12 cellular contexts compared by ENCODE assay signal in genomic region chr12:111448831-111449790, GRCh38. TPM values are rescaled to one million over a fixed set of nuclear protein-coding genes. Genes with fewer than 3 reads are reported as not detected.
A peak's percentile ranks its signal among the peaks of the same experiment; 100 is the strongest.
DNase-seq lines count a peak whose midpoint lies in the region; ATAC-seq and TF ChIP-seq lines count a peak whose summit lies in the region.
"Had no signal": no experiment of that assay in that cellular context is flagged by ENCODE, and none has a peak within 500 bp of the region (broad histone marks: within the 10 kb centered on the region; RNA-seq: fewer than 3 reads in every experiment).

No MANE protein-coding gene starts in this region.

- H3K4me3 ChIP-seq in liver (ENCODE audit: low read depth in 1 of 3, low read length in 3 of 3) (no peak overlapping the region), tibial nerve (no peak overlapping the region), mesendoderm (ENCODE audit: low read length) (no peak overlapping the region)
- H3K4me3 ChIP-seq: transverse colon had no signal

- H3K27me3 ChIP-seq in liver (ENCODE audit: control insufficient read depth in 4 of 4, insufficient read depth in 4 of 4, low read length in 3 of 4), result no peaks in the 10 kb centered on the region
- no peaks in the 10 kb centered on the region for H3K27me3 ChIP-seq in tibial nerve
- no peaks in the 10 kb centered on the region for H3K27me3 ChIP-seq in mesendoderm (ENCODE audit: insufficient read depth, low read length, poor library complexity)
- H3K27me3 ChIP-seq: transverse colon had no signal

- CTCF ChIA-PET in activated naive CD4-positive, alpha-beta T cell treated with anti-CD3 and anti-CD28 coated beads for 36 hours (lab: Charles Lee), result interaction anchor here (0.6 to 23.4 kb wide), 7 partner anchors 14 to 109 kb away, joined by 3 to 763 read pairs (median 6); partner anchors contain the start of gene SH2B3

- no peaks in the 10 kb centered on the region for H3K79me2 ChIP-seq in mesendoderm (ENCODE audit: control insufficient read depth, insufficient read depth, low read length)

- no peak overlapping the region for H4K8ac ChIP-seq in mesendoderm (ENCODE audit: low read depth, low read length)

- peaks cover 15% of the 10 kb centered on the region for H3K79me1 ChIP-seq in mesendoderm (ENCODE audit: low read length)

- WGBS in liver, result 77% methylated on average over 4 of the region's 4 CpGs
- WGBS in tibial nerve, 2 donors, result 61 to 76% methylated on average over 4 of the region's 4 CpGs
- whole genome bisulfite sequencing in mesendoderm (ENCODE audit: extremely low coverage, insufficient coverage, low lambda C conversion rate), result no CpG with 5 or more reads among the region's 4 CpGs

- H3K9me3 Mint-ChIP-seq in activated naive CD4-positive, alpha-beta T cell treated with anti-CD3 and anti-CD28 coated beads for 36 hours, result no peaks in the 10 kb centered on the region
- H3K9me3 Mint-ChIP-seq in activated T-helper 2 cell treated with anti-CD3 and anti-CD28 coated beads, Interferon-gamma antibody, Interleukin-2, Interleukin-4, amounts not matched to agents 10 μg/mL and 5 μg/mL and 100 μg/mL, durations not matched to agents 14 hours and 24 hours and 36 hours, result no peaks in the 10 kb centered on the region

- H2BK120ac ChIP-seq in mesendoderm (ENCODE audit: low read depth, low read length), result no peak overlapping the region

- no peak for TF ChIP-seq RAD21 in liver (IDR thresholded peaks at IDR 0.05)

- peaks cover 13 to 45% (median 32%) of the 10 kb centered on the region in 4 donors for H3K36me3 ChIP-seq in liver (ENCODE audit: control insufficient read depth in 4 of 4, insufficient read depth in 3 of 4, low read depth in 1 of 4, low read length in 3 of 4)
- peaks cover 2 to 79% (median 6%) of the 10 kb centered on the region in 3 donors for H3K36me3 ChIP-seq in tibial nerve
- peaks cover 8% of the 10 kb centered on the region for H3K36me3 ChIP-seq in mesendoderm (ENCODE audit: control insufficient read depth, insufficient read depth, low read length)

- peaks cover 43% of the 10 kb centered on the region for H3K4me1 Mint-ChIP-seq in activated naive CD4-positive, alpha-beta T cell treated with anti-CD3 and anti-CD28 coated beads for 36 hours (ENCODE audit: low read depth)
- H3K4me1 Mint-ChIP-seq in activated T-helper 2 cell treated with anti-CD3 and anti-CD28 coated beads, Interferon-gamma antibody, Interleukin-2, Interleukin-4, amounts not matched to agents 10 μg/mL and 5 μg/mL and 100 μg/mL, durations not matched to agents 14 hours and 24 hours and 36 hours (ENCODE audit: low read depth), result peaks cover 61% of the 10 kb centered on the region

- ATAC-seq in GM18868 (IDR thresholded peaks at IDR 0.05; ENCODE audit: unreplicated experiment), result no peak

- peak overlapping the region; percentile 24 to 27 for H3K27ac ChIP-seq in liver (ENCODE audit: low read depth in 1 of 2, low read length in 2 of 2)
- H3K27ac ChIP-seq in tibial nerve, result peak overlapping the region in 3 of 4 donors; percentile 2 to 63 (median 53)
- H3K27ac ChIP-seq in mesendoderm (ENCODE audit: low read depth, low read length), result no peak overlapping the region

- H3K27ac Mint-ChIP-seq in activated naive CD4-positive, alpha-beta T cell treated with anti-CD3 and anti-CD28 coated beads for 36 hours, result peak overlapping the region; percentile 6
- peak overlapping the region; percentile 10 for H3K27ac Mint-ChIP-seq in activated T-helper 2 cell treated with anti-CD3 and anti-CD28 coated beads, Interferon-gamma antibody, Interleukin-2, Interleukin-4, amounts not matched to agents 10 μg/mL and 5 μg/mL and 100 μg/mL, durations not matched to agents 14 hours and 24 hours and 36 hours

- no peak overlapping the region for H3K56ac ChIP-seq in mesendoderm (ENCODE audit: low read length)

- peak overlapping the region in 1 of 2 donors; percentile 1 for H3K9ac ChIP-seq in liver (ENCODE audit: low read depth in 1 of 2, low read length in 2 of 2)
- H3K9ac ChIP-seq in mesendoderm (ENCODE audit: low read length), result no peak overlapping the region

- H2BK5ac ChIP-seq in mesendoderm (ENCODE audit: low read length), result no peak overlapping the region

- H3K9me3 ChIP-seq in liver (ENCODE audit: control insufficient read depth in 4 of 4, low read length in 3 of 4), result no peaks in the 10 kb centered on the region
- H3K9me3 ChIP-seq in tibial nerve, result no peaks in the 10 kb centered on the region
- H3K9me3 ChIP-seq: transverse colon had no signal

- H3K36me3 Mint-ChIP-seq in activated naive CD4-positive, alpha-beta T cell treated with anti-CD3 and anti-CD28 coated beads for 36 hours (ENCODE audit: low read depth), result peaks cover 28% of the 10 kb centered on the region
- peaks cover 83% of the 10 kb centered on the region for H3K36me3 Mint-ChIP-seq in activated T-helper 2 cell treated with anti-CD3 and anti-CD28 coated beads, Interferon-gamma antibody, Interleukin-2, Interleukin-4, amounts not matched to agents 10 μg/mL and 5 μg/mL and 100 μg/mL, durations not matched to agents 14 hours and 24 hours and 36 hours (ENCODE audit: low read depth)

- TF ChIP-seq CTCF in liver (IDR thresholded peaks at IDR 0.05; ENCODE audit: low read depth, low read length, missing input control), result no peak
- TF ChIP-seq CTCF in tibial nerve (IDR thresholded peaks at IDR 0.05), result no peak

- no peak overlapping the region for H3K4me3 Mint-ChIP-seq in activated naive CD4-positive, alpha-beta T cell treated with anti-CD3 and anti-CD28 coated beads for 36 hours
- no peak overlapping the region for H3K4me3 Mint-ChIP-seq in activated T-helper 2 cell treated with anti-CD3 and anti-CD28 coated beads, Interferon-gamma antibody, Interleukin-2, Interleukin-4, amounts not matched to agents 10 μg/mL and 5 μg/mL and 100 μg/mL, durations not matched to agents 14 hours and 24 hours and 36 hours (ENCODE audit: low read depth)

- H3K4me1 ChIP-seq in liver (ENCODE audit: control insufficient read depth in 4 of 4, insufficient read depth in 4 of 4, low read length in 3 of 4) (peaks cover 14 to 31% (median 24%) of the 10 kb centered on the region in 4 donors), tibial nerve (peaks cover 0 to 60% (median 21%) of the 10 kb centered on the region in 4 donors), mesendoderm (ENCODE audit: control insufficient read depth, low read depth, low read length) (peaks cover 4% of the 10 kb centered on the region)

- intact Hi-C loops in activated naive CD4-positive, alpha-beta T cell treated with anti-CD3 and anti-CD28 coated beads for 36 hours (cut with micrococcal nuclease), result no loop called here
- intact Hi-C loops in activated T-helper 2 cell treated with anti-CD3 and anti-CD28 coated beads, Interferon-gamma antibody, Interleukin-2, Interleukin-4, amounts not matched to agents 10 μg/mL and 5 μg/mL and 100 μg/mL, durations not matched to agents 14 hours and 24 hours and 36 hours (cut with micrococcal nuclease), result loop anchor here (5.0 to 10.0 kb wide), 2 partner anchors 78 to 236 kb away; partner anchors contain the start of genes ACAD10 and BRAP

- no peak for TF ChIP-seq EP300 in tibial nerve (IDR thresholded peaks at IDR 0.05)

- H2AK5ac ChIP-seq in mesendoderm (ENCODE audit: low read length), result no peak overlapping the region

- no peak overlapping the region for H3K4ac ChIP-seq in mesendoderm (ENCODE audit: low read depth, low read length)

- no peak overlapping the region for H2BK15ac ChIP-seq in mesendoderm (replicated peaks; ENCODE audit: low read depth)

- no peaks in the 10 kb centered on the region for H3K27me3 Mint-ChIP-seq in activated naive CD4-positive, alpha-beta T cell treated with anti-CD3 and anti-CD28 coated beads for 36 hours (ENCODE audit: low read depth)
- H3K27me3 Mint-ChIP-seq in activated T-helper 2 cell treated with anti-CD3 and anti-CD28 coated beads, Interferon-gamma antibody, Interleukin-2, Interleukin-4, amounts not matched to agents 10 μg/mL and 5 μg/mL and 100 μg/mL, durations not matched to agents 14 hours and 24 hours and 36 hours (ENCODE audit: low read depth), result no peaks in the 10 kb centered on the region

- no peak overlapping the region for H3K4me2 ChIP-seq in mesendoderm (ENCODE audit: low read length)

- no peak overlapping the region for H3K18ac ChIP-seq in mesendoderm (ENCODE audit: low read length)

- H4K5ac ChIP-seq in mesendoderm (ENCODE audit: low read length), result no peak overlapping the region

- H3K23ac ChIP-seq in mesendoderm (ENCODE audit: low read length), result no peak overlapping the region

- no peak for TF ChIP-seq POLR2A in tibial nerve (IDR thresholded peaks at IDR 0.05)

- DNase-seq in activated naive CD4-positive, alpha-beta T cell treated with anti-CD3 and anti-CD28 coated beads for 36 hours, result no peak
- DNase-seq in activated naive CD4-positive, alpha-beta T cell (lab: John Stamatoyannopoulos, UW), result no peak
- peak; percentile 5 for DNase-seq in activated T-helper 2 cell treated with anti-CD3 and anti-CD28 coated beads, Interferon-gamma antibody, Interleukin-2, Interleukin-4, amounts not matched to agents 10 μg/mL and 5 μg/mL and 100 μg/mL, durations not matched to agents 14 hours and 24 hours and 36 hours (ENCODE audit: low spot score)
- no peak for DNase-seq in tibial nerve (ENCODE audit: low spot score in 2 of 2)
- no peak for DNase-seq in GM19240 (ENCODE audit: insufficient read length, low spot score)
- DNase-seq in mesendoderm, result no peak
- DNase-seq: IMR-90; kidney; stimulated activated CD4-positive, alpha-beta T cell treated with anti-CD3 and anti-CD28 coated beads, Interleukin-15, amount 100 ng/mL, for 24 hours; transverse colon had no signal

TF ChIP-seq in liver, 16 proteins besides CTCF, POLR2A, EP300 and RAD21 (continues in another document):
- TF ChIP-seq JUND (IDR thresholded peaks at IDR 0.05) (no peak), NR2F2 (IDR thresholded peaks at IDR 0.05) (no peak), TAF1 (conservative IDR thresholded peaks at IDR 0.05) (no peak), FOXA1 (IDR thresholded peaks at IDR 0.05) (no peak)

RNA-seq across cellular contexts. Expression of gene SH2B3, which starts 43.4 kb away (rescaled TPM):
- total RNA-seq in activated naive CD4-positive, alpha-beta T cell treated with anti-CD3 and anti-CD28 coated beads for 36 hours, result 10 to 100 TPM; 21.1 to 21.3 TPM
- 48.3 and 50.9 TPM in 2 replicates for total RNA-seq in activated T-helper 2 cell treated with anti-CD3 and anti-CD28 coated beads, Interferon-gamma antibody, Interleukin-2, Interleukin-4, amounts not matched to agents 10 μg/mL and 5 μg/mL and 100 μg/mL, durations not matched to agents 14 hours and 24 hours and 36 hours
- 10 to 100 TPM; 10.7 to 18.7 TPM for total RNA-seq in liver
- 1 to 10 TPM; 4.4 to 6.9 TPM for polyA plus RNA-seq in liver
- total RNA-seq in tibial nerve, result 10 to 100 TPM; 21.4 to 79.8 (median 36.3) TPM
- 21.1 TPM for polyA plus RNA-seq in mesendoderm (2013, experiment 1 of 2)
- polyA plus RNA-seq in mesendoderm (2013, experiment 2 of 2), result 21.3 TPM
